Comparison of ENCODE assay signal across 8 cellular contexts in genomic region chr10:80462986-80463741, GRCh38. TPM values are rescaled to one million over a fixed set of nuclear protein-coding genes. Genes with fewer than 3 reads are reported as not detected.
DNase-seq lines count a peak whose midpoint lies in the region; ATAC-seq and TF ChIP-seq lines count a peak whose summit lies in the region.

No MANE protein-coding gene starts in this region.

- peak overlapping the region; percentile 70 for H3K27ac Mint-ChIP-seq in memory B cell

- DNase-seq in A172 (ENCODE audit: low spot score): peak; percentile 40
- DNase-seq in memory B cell (ENCODE audit: low spot score in 2 of 2): no peak
- DNase-seq in adrenal gland: no peak
- no peak for DNase-seq in stimulated activated naive CD4-positive, alpha-beta T cell treated with Interleukin-2 at 50 U/mL for 16 hours (lab: John Stamatoyannopoulos, UW)

- no peaks in the 10 kb centered on the region for H3K27me3 ChIP-seq in adrenal gland

- no peaks in the 10 kb centered on the region for H3K9me3 ChIP-seq in adrenal gland (replicated peaks in 1 of 3)

- H3K27me3 Mint-ChIP-seq in memory B cell: no peaks in the 10 kb centered on the region

- H3K4me1 ChIP-seq in adrenal gland (replicated peaks in 1 of 2): peaks cover 38 to 95% of the 10 kb centered on the region in 2 donors

- TF ChIP-seq POLR2A in adrenal gland (IDR thresholded peaks at IDR 0.05): no peak

- H3K36me3 ChIP-seq in adrenal gland (replicated peaks in 1 of 2): no peaks in the 10 kb centered on the region

- intact Hi-C loops in adrenal gland (cut with DNase I): no loop called here

- no peaks in the 10 kb centered on the region for H3K9me3 Mint-ChIP-seq in memory B cell

- peak overlapping the region; percentile 67 for H3K4me3 Mint-ChIP-seq in memory B cell

- peaks cover 73% of the 10 kb centered on the region for H3K4me1 Mint-ChIP-seq in memory B cell

- H3K36me3 Mint-ChIP-seq in memory B cell: no peaks in the 10 kb centered on the region

- peak overlapping the region; percentile 95 for H3K27ac ChIP-seq in angular gyrus (ENCODE audit: low read depth, low read length)
- H3K27ac ChIP-seq in adrenal gland: peak overlapping the region in 2 of 5 donors; percentile 63 to 76

- H3K4me3 ChIP-seq in adrenal gland: peak overlapping the region in 1 of 4 donors; percentile 20

- WGBS in adrenal gland, 4 donors: 41 to 54% (median 49%) methylated on average over 5 of the region's 5 CpGs

- ATAC-seq in GM18502 (IDR thresholded peaks at IDR 0.05; ENCODE audit: poor library complexity, unreplicated experiment) (peak; percentile 33), HG03469 (IDR thresholded peaks at IDR 0.05; ENCODE audit: unreplicated experiment) (peak; percentile 39), memory B cell (ENCODE audit: low read depth) (peak; percentile 66), HG03520 (IDR thresholded peaks at IDR 0.05; ENCODE audit: unreplicated experiment) (no peak)

- no peak for TF ChIP-seq CTCF in adrenal gland (IDR thresholded peaks at IDR 0.05)

RNA-seq across cellular contexts. Expression of gene TSPAN14, which starts 9.1 kb away (rescaled TPM):
- 35.0 and 38.4 TPM in 2 replicates for total RNA-seq in A172 (2014; rRNA removed; shearing (Covaris generic))
- 100 to 1,000 TPM in 1 of 8 donors, 10 to 100 TPM in 7; 31.4 to 112 (median 54.6) TPM for total RNA-seq in adrenal gland
- polyA plus RNA-seq in adrenal gland: 10 to 100 TPM; 13.1 to 19.5 (median 17.9) TPM

RNA-seq across cellular contexts. Expression of gene PRXL2A, which starts 54.8 kb away (rescaled TPM):
- 28.0 and 31.4 TPM in 2 replicates for total RNA-seq in A172 (2014; rRNA removed; shearing (Covaris generic))
- total RNA-seq in adrenal gland: 10 to 100 TPM; 12.7 to 49.5 (median 21.1) TPM
- 10 to 100 TPM; 24.0 to 42.6 (median 35.8) TPM for polyA plus RNA-seq in adrenal gland
